In the genomic region with DNA sequence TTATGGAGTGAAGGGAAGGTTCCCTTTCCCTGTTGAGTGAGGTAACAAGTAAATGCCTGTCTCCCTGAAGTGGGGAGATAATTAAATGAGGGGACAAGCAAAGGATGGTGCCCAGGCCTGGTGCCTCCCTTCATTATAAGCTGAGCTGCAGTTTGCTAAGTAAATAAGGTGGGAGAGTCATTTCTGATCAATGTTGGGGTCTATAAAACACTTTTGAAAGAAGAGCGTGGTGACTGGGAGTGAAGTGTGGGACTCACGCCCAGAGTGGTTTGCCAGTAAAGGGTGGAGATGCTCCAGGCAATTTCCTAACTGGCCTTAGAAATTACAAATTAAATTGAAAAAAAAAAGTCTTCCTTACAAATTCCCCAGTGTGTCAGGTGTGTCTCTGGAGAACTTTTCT, we compare ENCODE assay signal across 23 cellular contexts. TPM values are rescaled to one million over a fixed set of nuclear protein-coding genes. Genes with fewer than 3 reads are reported as not detected.
DNase-seq lines count a peak whose midpoint lies in the region; FAIRE-seq and TF ChIP-seq lines count a peak whose summit lies in the region.
"Had no signal": no experiment of that assay in that cellular context is flagged by ENCODE, and none has a peak within 500 bp of the region (broad histone marks: within the 10 kb centered on the region; RNA-seq: fewer than 3 reads in every experiment).

No MANE protein-coding gene starts in this region.

- H3K9me3 ChIP-seq in H9 (ENCODE audit: control insufficient read depth, low read depth, low read length) (no peaks in the 10 kb centered on the region), OCI-LY1 (ENCODE audit: low read length) (no peaks in the 10 kb centered on the region), H1 (ENCODE audit: insufficient read depth in 2 of 2, low read depth in 1 of 2, low read length in 1 of 2) (no peaks in the 10 kb centered on the region), mucosa of rectum (ENCODE audit: control insufficient read depth in 2 of 2, low read length in 2 of 2) (no peaks in the 10 kb centered on the region)
- H3K9me3 ChIP-seq: A549 had no signal

- H2BK5ac ChIP-seq in H9 (ENCODE audit: insufficient read length, low read length), result no peak overlapping the region
- no peak overlapping the region; the same call in 1 of the 2 replicates for H2BK5ac ChIP-seq in H1 (ENCODE audit: low read depth, low read length)

- H3K23me2 ChIP-seq in H9 (ENCODE audit: insufficient read length, low read depth, low read length, poor library complexity, severe bottlenecking), result no peaks in the 10 kb centered on the region
- no peaks in the 10 kb centered on the region for H3K23me2 ChIP-seq in H1 (ENCODE audit: low read depth, low read length)

- H3T11ph ChIP-seq in H9 (ENCODE audit: low read length), result no peak overlapping the region

- H3K4me3 ChIP-seq in OCI-LY1 (ENCODE audit: low read depth, low read length, poor library complexity, severe bottlenecking) (no peak overlapping the region), H1 (ENCODE audit: extremely low read depth in 1 of 4, insufficient read depth in 2 of 4, low read depth in 3 of 4, low read length in 4 of 4) (peak overlapping the region in 1 of 4 experiments; percentile 1; a peak in 1 of 8 replicates), mucosa of rectum (ENCODE audit: low read length in 2 of 2) (no peak overlapping the region)
- H3K4me3 ChIP-seq: A549 had no signal

- CTCF ChIA-PET in H1 (lab: Charles Lee; ENCODE audit: partially characterized antibody), result interaction anchor here (1.0 to 10.9 kb wide), 5 partner anchors 16 to 375 kb away, joined by 3 to 95 read pairs (median 6); no protein-coding TSS in a partner anchor

- H3K79me2 ChIP-seq in H9 (ENCODE audit: insufficient read depth, low read length) (no peaks in the 10 kb centered on the region), OCI-LY1 (ENCODE audit: insufficient read depth, low read length) (no peaks in the 10 kb centered on the region), H1 (ENCODE audit: control insufficient read depth in 1 of 2, insufficient read depth in 2 of 2, low read length in 2 of 2) (no peaks in the 10 kb centered on the region)

- no peaks in the 10 kb centered on the region for H3K36me3 Mint-ChIP-seq in H9 (ENCODE audit: insufficient read depth in 1 of 3, low read depth in 3 of 3)
- H3K36me3 Mint-ChIP-seq: CD8-positive, alpha-beta T cell had no signal

- H3K27me3 ChIP-seq in H9 (ENCODE audit: insufficient read depth, low read length) (no peaks in the 10 kb centered on the region), OCI-LY1 (ENCODE audit: insufficient read depth, low read length) (no peaks in the 10 kb centered on the region; the same call in 1 of the 2 replicates), H1 (replicated peaks in 1 of 4; ENCODE audit: control insufficient read depth in 3 of 4, extremely low read depth in 1 of 4, insufficient read depth in 3 of 4, low read length in 3 of 4) (no peaks in the 10 kb centered on the region), mucosa of rectum (ENCODE audit: control insufficient read depth in 2 of 2, insufficient read depth in 2 of 2, low read length in 2 of 2) (no peaks in the 10 kb centered on the region)

- no peak overlapping the region for H3K14ac ChIP-seq in H9 (ENCODE audit: insufficient read depth, low read length)
- no peak overlapping the region for H3K14ac ChIP-seq in H1 (ENCODE audit: insufficient read length)

- H3K18ac ChIP-seq in H9 (ENCODE audit: insufficient read length, low read depth, low read length) (no peak overlapping the region), H1 (ENCODE audit: extremely low read depth, low read length) (peak overlapping the region; percentile 39; the same call in 1 of the 2 replicates)

- H2BK20ac ChIP-seq in H9 (ENCODE audit: low read depth, low read length, poor library complexity, severe bottlenecking), result no peak overlapping the region
- H2BK20ac ChIP-seq in H1 (ENCODE audit: low read length), result 0 out of 2 replicates have a peak overlapping the region, but pooled peaks have one; percentile 61

- H4K8ac ChIP-seq in H9 (replicated peaks; ENCODE audit: insufficient read length, low read depth, low read length), result no peak overlapping the region
- no peak overlapping the region for H4K8ac ChIP-seq in H1 (ENCODE audit: extremely low read depth, insufficient read depth, low read length)

- H3K36me3 ChIP-seq in OCI-LY1 (ENCODE audit: insufficient read depth, low read length) (peaks cover 6% of the 10 kb centered on the region; the same call in 1 of the 2 replicates), H1 (ENCODE audit: control insufficient read depth in 2 of 4, insufficient read depth in 4 of 4, low read length in 3 of 4) (no peaks in the 10 kb centered on the region), mucosa of rectum (ENCODE audit: control insufficient read depth in 2 of 2, insufficient read depth in 2 of 2, low read length in 2 of 2) (no peaks in the 10 kb centered on the region)

- DNase-seq in H9 (no peak), H1 (ENCODE audit: low read depth in 1 of 2, low spot score in 2 of 2) (no peak), epidermal melanocyte (ENCODE audit: insufficient read length, low spot score) (no peak), posterior vena cava (ENCODE audit: low spot score) (no peak)
- DNase-seq in stimulated activated naive CD4-positive, alpha-beta T cell (lab: John Stamatoyannopoulos, UW), result no peak
- DNase-seq: AML-193; C1 segment of cervical spinal cord; CD8-positive, alpha-beta T cell; DMS 273 treated with DMSO at 0.1 percent for 48 hours; DMS79; GF-D8; MM.1S; NCI-H2029; NCI-H446; NCI-H524 treated with DMSO at 0.1 percent for 48 hours; PC-3 had no signal

- H3K4me1 ChIP-seq in H9 (ENCODE audit: insufficient read depth, low read length) (peaks cover 26% of the 10 kb centered on the region), OCI-LY1 (ENCODE audit: insufficient read depth, low read length, severe bottlenecking) (peaks cover 21% of the 10 kb centered on the region), H1 (replicated peaks in 1 of 4; ENCODE audit: control insufficient read depth in 3 of 4, insufficient read depth in 4 of 4, low read length in 3 of 4) (peaks cover 11 to 39% (median 29%) of the 10 kb centered on the region in 4 experiments), mucosa of rectum (ENCODE audit: control insufficient read depth in 2 of 2, insufficient read depth in 2 of 2, low read length in 2 of 2) (peaks cover 9 to 20% of the 10 kb centered on the region in 2 donors)
- H3K4me1 ChIP-seq: A549 had no signal

- TF ChIP-seq POLR2A in H1 (IDR thresholded peaks at IDR 0.05; ENCODE audit: control extremely low read depth in 1 of 2, low read depth in 2 of 2, low read length in 2 of 2), result no peak

- H3K23ac ChIP-seq in H9 (ENCODE audit: insufficient read length, low read depth, low read length) (no peak overlapping the region), H1 (ENCODE audit: insufficient read length) (no peak overlapping the region)

- H3K27me3 Mint-ChIP-seq in H9 (ENCODE audit: low read depth), result peaks cover 3% of the 10 kb centered on the region; the same call in 1 of the 2 replicates

- H3K4me2 ChIP-seq in H9 (ENCODE audit: insufficient read depth, insufficient read length, low read length) (no peak overlapping the region), OCI-LY1 (ENCODE audit: low read length) (no peak overlapping the region), H1 (ENCODE audit: insufficient read depth in 1 of 2, low read depth in 2 of 2, low read length in 2 of 2) (peak overlapping the region in 1 of 2 experiments; percentile 5; a peak in 2 of 4 replicates)
- H3K4me2 ChIP-seq: A549, KMS-11 had no signal

- no peak overlapping the region for H3K9ac ChIP-seq in H9 (ENCODE audit: extremely low read depth, insufficient read length, low read length)
- H3K9ac ChIP-seq in OCI-LY1 (ENCODE audit: low read length), result no peak overlapping the region
- H3K9ac ChIP-seq in H1 (replicated peaks in 1 of 4; ENCODE audit: extremely low read depth in 1 of 4, low read depth in 3 of 4, low read length in 3 of 4), result no peak overlapping the region
- no peak overlapping the region for H3K9ac ChIP-seq in mucosa of rectum (ENCODE audit: low read depth in 1 of 2, low read length in 2 of 2)
- H3K9ac ChIP-seq: KMS-11 had no signal

- no CpG with 5 or more reads among the region's 2 CpGs for WGBS in H9 (ENCODE audit: extremely low coverage, insufficient read length, low lambda C conversion rate)
- 79% methylated on average over 2 of the region's 2 CpGs; no CpG with 5 or more reads in 1 of the 2 experiments for WGBS in H1 (ENCODE audit: extremely low coverage in 1 of 2, insufficient coverage in 1 of 2, insufficient read length in 1 of 2, insufficient replicate concordance in 2 of 2, low coverage in 1 of 2, low lambda C conversion rate in 2 of 2, missing lambda C conversion rate in 1 of 2), 2 experiments

- no peak overlapping the region for H2AK5ac ChIP-seq in H9 (ENCODE audit: insufficient read length, low read length)
- peak overlapping the region; percentile 53; the same call in 1 of the 2 replicates for H2AK5ac ChIP-seq in H1 (ENCODE audit: low read depth, low read length)

- H3K27ac Mint-ChIP-seq in H9, result peak overlapping the region in 2 of 3 experiments; percentile 5 to 52; a peak in 2 of 7 replicates
- H3K27ac Mint-ChIP-seq: CD8-positive, alpha-beta T cell; IgD-negative memory B cell had no signal

- H3K56ac ChIP-seq in H9 (ENCODE audit: insufficient read length, low read depth, low read length) (no peak overlapping the region), H1 (replicated peaks; ENCODE audit: insufficient read length, low read depth, low read length) (no peak overlapping the region)

- H3K9me3 Mint-ChIP-seq in H9, result peaks cover 0 to 4% of the 10 kb centered on the region in 2 experiments; a peak in 2 of 5 replicates
- H3K9me3 Mint-ChIP-seq: CD8-positive, alpha-beta T cell had no signal

- no peak overlapping the region for H2AFZ ChIP-seq in H9 (ENCODE audit: low read length)
- H2AFZ ChIP-seq in OCI-LY1 (ENCODE audit: low read length), result no peak overlapping the region
- no peak overlapping the region for H2AFZ ChIP-seq in H1 (ENCODE audit: low read length)

- H2BK12ac ChIP-seq in H9 (ENCODE audit: insufficient read length, low read depth, low read length) (no peak overlapping the region), H1 (ENCODE audit: low read depth, low read length) (0 out of 2 replicates have a peak overlapping the region, but pooled peaks have one; percentile 11)

- H4K5ac ChIP-seq in H9 (ENCODE audit: insufficient read length, low read depth, low read length) (no peak overlapping the region), H1 (ENCODE audit: insufficient read length, low read depth, low read length) (no peak overlapping the region)

- H3K79me1 ChIP-seq in H9 (ENCODE audit: insufficient read depth, low read depth, low read length, poor library complexity, severe bottlenecking) (no peaks in the 10 kb centered on the region), H1 (ENCODE audit: low read depth, low read length) (no peaks in the 10 kb centered on the region)

- H3K4me1 Mint-ChIP-seq in H9, result peaks cover 72 to 73% of the 10 kb centered on the region in 2 experiments

- H2BK120ac ChIP-seq in H9 (ENCODE audit: low read depth, low read length, poor library complexity, severe bottlenecking) (no peak overlapping the region), H1 (replicated peaks; ENCODE audit: low read depth, low read length) (no peak overlapping the region)

- POLR2A ChIA-PET in H1 (lab: Charles Lee; ENCODE audit: partially characterized antibody), result interaction anchor here (0.7 to 3.8 kb wide), 3 partner anchors 10 to 1084 kb away, joined by 3 to 15 read pairs (median 3); a partner anchor contains a TSS

- no peak overlapping the region for H3K4ac ChIP-seq in H9 (ENCODE audit: low read depth, low read length)
- no peak overlapping the region for H3K4ac ChIP-seq in H1 (replicated peaks; ENCODE audit: insufficient read length, low read depth, low read length)

- no peak overlapping the region for H2BK15ac ChIP-seq in H9 (ENCODE audit: low read depth, low read length)
- H2BK15ac ChIP-seq in H1 (ENCODE audit: low read length), result no peak overlapping the region

- no peak overlapping the region for H4K91ac ChIP-seq in H9 (ENCODE audit: insufficient read length, low read depth, low read length)
- H4K91ac ChIP-seq in H1 (replicated peaks; ENCODE audit: insufficient read length, low read length), result no peak overlapping the region

- H3F3A ChIP-seq in OCI-LY1 (ENCODE audit: insufficient read depth, low read length), result no peaks in the 10 kb centered on the region

- TF ChIP-seq CTCF in H9 (conservative IDR thresholded peaks at IDR 0.05) (no peak), OCI-LY1 (IDR thresholded peaks at IDR 0.05; ENCODE audit: low read length) (no peak), H1 (IDR thresholded peaks at IDR 0.05; ENCODE audit: control extremely low read depth in 1 of 3, insufficient read depth in 1 of 3, low read depth in 1 of 3, low read length in 3 of 3) (no peak)

- no peaks in the 10 kb centered on the region for H3K9me2 ChIP-seq in OCI-LY1 (ENCODE audit: low read depth, low read length)

- H4K20me1 ChIP-seq in H9 (ENCODE audit: control insufficient read depth, insufficient read depth, insufficient read length), result no peaks in the 10 kb centered on the region
- no peaks in the 10 kb centered on the region for H4K20me1 ChIP-seq in OCI-LY1 (ENCODE audit: insufficient read depth, low read length)
- H4K20me1 ChIP-seq in H1 (replicated peaks in 1 of 2; ENCODE audit: control insufficient read depth in 1 of 2, insufficient read depth in 2 of 2, low read length in 2 of 2), result no peaks in the 10 kb centered on the region

- no peak for TF ChIP-seq EP300 in H1 (IDR thresholded peaks at IDR 0.05; ENCODE audit: borderline replicate concordance in 1 of 2, low read depth in 2 of 2, low read length in 2 of 2)

- FAIRE-seq in H1 (lab: Jason Lieb, UNC), result no peak
- FAIRE-seq: A549, GM12891 had no signal

- intact Hi-C loops in posterior vena cava (cut with DNase I), result no loop called here

- no peak overlapping the region for H3K27ac ChIP-seq in H9 (ENCODE audit: insufficient read length, low read depth, low read length)
- H3K27ac ChIP-seq in OCI-LY1 (ENCODE audit: low read depth, low read length, poor library complexity, severe bottlenecking), result peak overlapping the region; percentile 1
- no peak overlapping the region for H3K27ac ChIP-seq in H1 (ENCODE audit: low read depth, low read length)
- H3K27ac ChIP-seq in mucosa of rectum (ENCODE audit: low read depth in 2 of 2, low read length in 2 of 2), result peak overlapping the region; percentile 5 to 70
- H3K27ac ChIP-seq: A549, KMS-11 had no signal

- H3K4me3 Mint-ChIP-seq in H9, result no peak overlapping the region; a peak in 1 of 5 replicates
- H3K4me3 Mint-ChIP-seq: CD8-positive, alpha-beta T cell had no signal

- TF ChIP-seq RAD21 in H1 (IDR thresholded peaks at IDR 0.05 in 1 of 2, conservative IDR thresholded peaks at IDR 0.05 in 1 of 2; ENCODE audit: low read depth in 2 of 2, low read length in 2 of 2), result no peak

RNA-seq across cellular contexts. Expression of a gene that starts 9.6 kb away (rescaled TPM):
- not detected in 2 replicates for total RNA-seq in H9 (2021)
- not detected in 2 replicates for total RNA-seq in H1 (2021; fragmentation: NEBNext Ultra II Directional; extraction: Animal tissue kit (Norgen Biotek cat#: 25700))
- polyA plus RNA-seq in H1 (2011; rRNA removed), result not detected in 2 replicates
- polyA plus RNA-seq in H1 (2011; cell fraction: cytosol; rRNA removed), result not detected
- not detected for polyA plus RNA-seq in H1 (2011; cell fraction: nucleus; rRNA removed)
- not detected in 4 replicates for polyA plus RNA-seq in H1 (2012, experiment 1 of 2)
- polyA plus RNA-seq in H1 (2012, experiment 2 of 2), result not detected
- polyA plus RNA-seq in H1 (2013, experiment 1 of 2), result not detected
- polyA plus RNA-seq in H1 (2013, experiment 2 of 2), result not detected
- not detected in 2 replicates for polyA minus RNA-seq in H1 (2011; rRNA and poly(A)+ RNA removed)
- not detected for polyA minus RNA-seq in H1 (2011; cell fraction: cytosol; rRNA and poly(A)+ RNA removed)
- not detected for polyA minus RNA-seq in H1 (2011; cell fraction: nucleus; rRNA and poly(A)+ RNA removed)
- not detected for total RNA-seq in posterior vena cava
- total RNA-seq: CD8-positive, alpha-beta T cell; H4; PC-3 had no signal
- polyA plus RNA-seq: A549, IgD-negative memory B cell had no signal

RNA-seq across cellular contexts. Expression of a gene that starts 24.7 kb away (rescaled TPM):
- total RNA-seq in H9 (2021) (95.2 and 95.6 TPM in 2 replicates), posterior vena cava (100 to 1,000 TPM in 1 of 2 donors, 10 to 100 TPM in 1; 94.0 to 106 TPM)
- total RNA-seq in H1 (2021; fragmentation: NEBNext Ultra II Directional; extraction: Animal tissue kit (Norgen Biotek cat#: 25700)), result 87.8 and 97.0 TPM in 2 replicates
- polyA plus RNA-seq in H1 (2011; rRNA removed), result 55.0 and 86.2 TPM in 2 replicates
- polyA plus RNA-seq in H1 (2011; cell fraction: cytosol; rRNA removed), result 94.9 TPM
- 37.7 TPM for polyA plus RNA-seq in H1 (2011; cell fraction: nucleus; rRNA removed)
- polyA plus RNA-seq in H1 (2012, experiment 1 of 2), result 88.3 to 116 TPM (median 97.3 TPM) in 4 replicates
- polyA plus RNA-seq in H1 (2012, experiment 2 of 2), result 40.9 TPM
- 49.9 TPM for polyA plus RNA-seq in H1 (2013, experiment 1 of 2)
- 51.0 TPM for polyA plus RNA-seq in H1 (2013, experiment 2 of 2)
- polyA minus RNA-seq in H1 (2011; rRNA and poly(A)+ RNA removed), result 87.1 and 104 TPM in 2 replicates
- polyA minus RNA-seq in H1 (2011; cell fraction: cytosol; rRNA and poly(A)+ RNA removed), result 34.2 TPM
- 26.1 TPM for polyA minus RNA-seq in H1 (2011; cell fraction: nucleus; rRNA and poly(A)+ RNA removed)

RNA-seq across cellular contexts. Expression of a gene that starts 30.3 kb away (rescaled TPM):
- total RNA-seq in H9 (2021) (6.4 and 6.6 TPM in 2 replicates), posterior vena cava (under 1 TPM; 0.14 to 0.28 TPM)
- 8.7 and 10.5 TPM in 2 replicates for total RNA-seq in H1 (2021; fragmentation: NEBNext Ultra II Directional; extraction: Animal tissue kit (Norgen Biotek cat#: 25700))
- polyA plus RNA-seq in H1 (2011; rRNA removed), result 3.9 and 5.6 TPM in 2 replicates
- polyA plus RNA-seq in H1 (2011; cell fraction: cytosol; rRNA removed), result 5.1 TPM
- polyA plus RNA-seq in H1 (2011; cell fraction: nucleus; rRNA removed), result 16.0 TPM
- polyA plus RNA-seq in H1 (2012, experiment 1 of 2), result 4.8 to 6.1 TPM (median 5.7 TPM) in 4 replicates
- polyA plus RNA-seq in H1 (2012, experiment 2 of 2), result 2.7 TPM
- polyA plus RNA-seq in H1 (2013, experiment 1 of 2), result 10.7 TPM
- 11.5 TPM for polyA plus RNA-seq in H1 (2013, experiment 2 of 2)
- polyA minus RNA-seq in H1 (2011; rRNA and poly(A)+ RNA removed), result 6.1 and 6.8 TPM in 2 replicates
- 8.8 TPM for polyA minus RNA-seq in H1 (2011; cell fraction: cytosol; rRNA and poly(A)+ RNA removed)
- polyA minus RNA-seq in H1 (2011; cell fraction: nucleus; rRNA and poly(A)+ RNA removed), result 3.3 TPM
- total RNA-seq: PC-3 had no signal
- polyA plus RNA-seq: IgD-negative memory B cell had no signal

Comparison
In these comparisons a context has a peak if more than half of its experiments do, and no peak if none do; other contexts are left out.
1. H3K27ac ChIP-seq: peak in OCI-LY1 (single experiment) and mucosa of rectum (2 of 2); none in H9 (single experiment) and H1 (single experiment).